18 cellular contexts compared by ENCODE assay signal in the genomic region with DNA sequence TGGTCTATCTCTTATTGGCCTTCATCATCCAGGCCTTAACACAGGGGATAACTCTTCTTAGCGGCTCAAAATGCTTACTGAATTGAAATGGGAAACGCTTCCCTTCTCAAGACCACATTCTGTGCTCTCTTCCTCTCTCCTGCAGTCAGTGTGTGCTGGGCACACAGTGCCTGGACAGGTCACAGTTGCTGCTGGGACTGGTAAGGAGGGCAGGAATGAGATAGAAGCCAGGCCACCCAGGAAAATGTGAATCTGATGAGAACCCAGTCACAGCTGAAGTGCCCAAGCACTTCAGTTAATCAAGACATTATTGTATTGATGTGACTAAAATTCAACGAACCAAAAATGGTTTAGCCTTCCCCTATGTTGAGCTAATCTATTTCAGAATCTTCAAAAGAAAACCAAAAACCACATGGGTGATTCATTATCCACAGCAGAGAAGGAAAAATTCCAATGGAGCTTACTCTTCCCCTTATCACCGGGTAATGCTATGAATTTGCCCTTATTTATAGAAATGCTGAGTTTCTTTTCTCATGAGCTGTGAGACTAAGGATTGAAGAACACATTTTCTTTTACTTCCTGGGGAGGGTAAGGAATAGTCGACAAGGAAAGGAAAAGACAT. TPM values are rescaled to one million over a fixed set of nuclear protein-coding genes. Genes with fewer than 3 reads are reported as not detected.
A peak's percentile ranks its signal among the peaks of the same experiment; 100 is the strongest.
DNase-seq lines count a peak whose midpoint lies in the region; ATAC-seq and TF ChIP-seq lines count a peak whose summit lies in the region.
"Had no signal": no experiment of that assay in that cellular context is flagged by ENCODE, and none has a peak within 500 bp of the region (broad histone marks: within the 10 kb centered on the region; RNA-seq: fewer than 3 reads in every experiment).

No MANE protein-coding gene starts in this region.

- H3K27ac ChIP-seq in ACC112 (ENCODE audit: low read depth, low read length) (peak overlapping the region; percentile 71), heart right ventricle (no peak overlapping the region), sigmoid colon (no peak overlapping the region)
- H3K27ac ChIP-seq: A549 had no signal

- no peak for TF ChIP-seq EP300 in sigmoid colon (IDR thresholded peaks at IDR 0.05)

- H3K27me3 ChIP-seq in ACC112 (ENCODE audit: insufficient read depth, low read length) (no peaks in the 10 kb centered on the region), heart right ventricle (peaks cover 0 to 9% (median 0%) of the 10 kb centered on the region in 7 donors), sigmoid colon (no peaks in the 10 kb centered on the region)

- no peak for ATAC-seq in sciatic nerve
- no peak for ATAC-seq in GM21528 (IDR thresholded peaks at IDR 0.05; ENCODE audit: low FRiP score, unreplicated experiment)
- ATAC-seq in heart right ventricle: no peak
- ATAC-seq: A549, T-helper 17 cell had no signal

- H2AFZ ChIP-seq in ACC112 (ENCODE audit: low read length, unreplicated experiment): no peak overlapping the region

- H3K36me3 ChIP-seq in ACC112 (ENCODE audit: insufficient read depth, low read length) (no peaks in the 10 kb centered on the region), heart right ventricle (no peaks in the 10 kb centered on the region), sigmoid colon (no peaks in the 10 kb centered on the region)

- peaks cover 0 to 5% (median 0%) of the 10 kb centered on the region in 11 donors for H3K9me3 ChIP-seq in heart right ventricle
- no peaks in the 10 kb centered on the region for H3K9me3 ChIP-seq in sigmoid colon
- H3K9me3 ChIP-seq: A549 had no signal

- DNase-seq in HK-2 (ENCODE audit: unreplicated experiment) (peak; percentile 71), amniotic stem cell (lab: John Stamatoyannopoulos, UW) (peak; percentile 54), foreskin melanocyte (peak; percentile 63), sciatic nerve (ENCODE audit: low spot score) (no peak), heart right ventricle (no peak), sigmoid colon (no peak)
- DNase-seq: activated CD4-positive, alpha-beta T cell treated with anti-CD3 and anti-CD28 coated beads, Interleukin-2, amount 10 ng/mL, durations not matched to agents 7 days and 5 days; activated T-cell treated with anti-CD3 and anti-CD28 coated beads, Interleukin-2, amount 50 U/mL, for 48 hours; amygdala; DMS 273 treated with DMSO at 0.1 percent for 48 hours; effector CD8-positive, alpha-beta T cell; hypothalamus; NCI-H345; occipital lobe; T-helper 17 cell had no signal

- H3K4me1 ChIP-seq in ACC112 (ENCODE audit: control insufficient read depth, insufficient read depth, low read length, unreplicated experiment) (peaks cover 9% of the 10 kb centered on the region), heart right ventricle (no peaks in the 10 kb centered on the region), sigmoid colon (no peaks in the 10 kb centered on the region)
- H3K4me1 ChIP-seq: A549 had no signal

- H3K4me3 ChIP-seq in ACC112 (ENCODE audit: low read depth, low read length): no peak overlapping the region
- H3K4me3 ChIP-seq in heart right ventricle: no peak overlapping the region
- no peak overlapping the region for H3K4me3 ChIP-seq in sigmoid colon
- H3K4me3 ChIP-seq: A549 had no signal

- 71 to 75% methylated on average over 5 of the region's 5 CpGs for WGBS in heart right ventricle, 2 donors
- 85 to 86% methylated on average over 5 of the region's 5 CpGs for WGBS in sigmoid colon, 2 donors

- intact Hi-C loops in sciatic nerve (cut with DNase I) (no loop called here), heart right ventricle (cut with DNase I) (no loop called here), sigmoid colon (cut with DNase I) (no loop called here)

- TF ChIP-seq POLR2A in sigmoid colon (IDR thresholded peaks at IDR 0.05): no peak

- no peaks in the 10 kb centered on the region for H3K79me2 ChIP-seq in ACC112 (ENCODE audit: control insufficient read depth, insufficient read depth, low read length, unreplicated experiment)

- TF ChIP-seq CTCF in heart right ventricle (IDR thresholded peaks at IDR 0.05): no peak
- TF ChIP-seq CTCF in sigmoid colon (IDR thresholded peaks at IDR 0.05): no peak

RNA-seq across cellular contexts. Expression of a gene that starts 41.2 kb away (rescaled TPM):
- total RNA-seq in sciatic nerve: 2.1 TPM
- total RNA-seq in heart right ventricle: not detected
- polyA plus RNA-seq in heart right ventricle: not detected
- 1 to 10 TPM; 1.7 to 3.2 (median 2.7) TPM for total RNA-seq in sigmoid colon
- polyA plus RNA-seq in sigmoid colon: under 1 TPM in 1 of 3 donors, not detected in 2; 0.96 TPM
- total RNA-seq: activated CD4-positive, alpha-beta T cell treated with anti-CD3 and anti-CD28 coated beads, Interleukin-2, amount 10 ng/mL, durations not matched to agents 7 days and 5 days; T-helper 17 cell had no signal
- polyA plus RNA-seq: A549 had no signal

Comparison
In these comparisons a context has a peak if more than half of its experiments do, and no peak if none do; other contexts are left out.
1. DNase-seq: peak in HK-2 (single experiment), amniotic stem cell (single experiment) and foreskin melanocyte (single experiment); none in sciatic nerve (single experiment), heart right ventricle (0 of 2) and sigmoid colon (single experiment).